ENCODE assay signal across 8 cellular contexts in the genomic region with DNA sequence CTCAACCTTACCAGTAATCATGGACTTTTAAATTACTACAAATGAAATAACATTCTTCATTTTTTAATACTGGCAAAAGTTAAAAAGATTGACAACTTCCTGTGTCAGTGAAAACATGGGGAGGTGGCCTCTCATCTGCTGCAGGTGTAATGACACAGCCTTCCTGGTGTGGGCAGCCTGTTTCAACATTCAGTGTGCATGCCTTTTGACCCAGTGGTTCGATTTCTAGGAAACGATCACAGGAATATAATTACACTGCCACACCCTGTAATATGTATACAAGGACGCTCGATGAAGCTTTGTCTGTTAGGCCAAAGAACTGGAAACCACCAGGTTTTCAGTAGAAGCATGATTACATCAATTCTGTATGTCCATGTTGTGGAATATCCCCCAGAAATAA.
DNase-seq lines count a peak whose midpoint lies in the region; ATAC-seq and TF ChIP-seq lines count a peak whose summit lies in the region.

No MANE protein-coding gene starts in this region.

- no peak overlapping the region for H3K4me3 ChIP-seq in left lung

- H3K27ac ChIP-seq in left lung, result no peak overlapping the region

- H3K9me3 ChIP-seq in left lung, result no peaks in the 10 kb centered on the region

- H3K27me3 ChIP-seq in left lung, result no peaks in the 10 kb centered on the region

- peak in 1 of 2 donors; percentile 10 for TF ChIP-seq CTCF in left lung (IDR thresholded peaks at IDR 0.05)

- H3K4me1 ChIP-seq in left lung, result no peaks in the 10 kb centered on the region

- peaks cover 0 to 3% of the 10 kb centered on the region in 2 donors for H3K36me3 ChIP-seq in left lung

- ATAC-seq in left lung (peak; percentile 90), GM21723 (IDR thresholded peaks at IDR 0.05; ENCODE audit: unreplicated experiment) (no peak), GM18517 (IDR thresholded peaks at IDR 0.05; ENCODE audit: unreplicated experiment) (no peak), HG02938 (IDR thresholded peaks at IDR 0.05; ENCODE audit: unreplicated experiment) (no peak)

- DNase-seq in NCI-H524 (lab: John Stamatoyannopoulos, UW) (peak; percentile 13 to 20), NCI-H524 treated with DMSO at 0.1 percent for 48 hours (lab: John Stamatoyannopoulos, UW) (no peak), NCI-H460 (ENCODE audit: extremely low read depth, low read depth) (peak; percentile 27), activated T-cell treated with anti-CD3 and anti-CD28 coated beads for 48 hours (ENCODE audit: low read depth) (peak; percentile 31), left lung (no peak)

- intact Hi-C loops in left lung (cut with DNase I), result no loop called here

Comparison
In these comparisons a context has a peak if more than half of its experiments do, and no peak if none do; other contexts are left out.
1. DNase-seq: peak in NCI-H524 (2 of 2), NCI-H460 (single experiment) and activated T-cell treated with anti-CD3 and anti-CD28 coated beads for 48 hours (single experiment); none in NCI-H524 treated with DMSO at 0.1 percent for 48 hours (single experiment) and left lung (0 of 2).